11 cellular contexts compared by ENCODE assay signal in genomic region chr1:117371436-117372151, GRCh38. TPM values are rescaled to one million over a fixed set of nuclear protein-coding genes. Genes with fewer than 3 reads are reported as not detected.
DNase-seq lines count a peak whose midpoint lies in the region; ATAC-seq and TF ChIP-seq lines count a peak whose summit lies in the region.
"Had no signal": no experiment of that assay in that cellular context is flagged by ENCODE, and none has a peak within 500 bp of the region (broad histone marks: within the 10 kb centered on the region; RNA-seq: fewer than 3 reads in every experiment).

No MANE protein-coding gene starts in this region.

- no peak for ATAC-seq in body of pancreas
- no peak for ATAC-seq in naive B cell (ENCODE audit: low read depth in 2 of 2)
- no peak for ATAC-seq in HG03196 (IDR thresholded peaks at IDR 0.05; ENCODE audit: unreplicated experiment)
- no peak for ATAC-seq in GM21515 (IDR thresholded peaks at IDR 0.05; ENCODE audit: unreplicated experiment)

- POLR2A ChIA-PET in CD8-positive, alpha-beta memory T cell (lab: Charles Lee), result no interaction called here

- no peak overlapping the region for H3K9ac ChIP-seq in HUES64 (ENCODE audit: low read depth, low read length)

- WGBS in HUES64, result 77% methylated on average over 3 of the region's 4 CpGs
- 12 to 20% methylated on average over 4 of the region's 4 CpGs for WGBS in body of pancreas, 2 donors

- H3K27me3 ChIP-seq in CD8-positive, alpha-beta memory T cell (ENCODE audit: insufficient read depth, low read length, poor library complexity, severe bottlenecking), result no peaks in the 10 kb centered on the region
- peaks cover 12% of the 10 kb centered on the region for H3K27me3 ChIP-seq in HUES64 (ENCODE audit: insufficient read depth, low read length)
- H3K27me3 ChIP-seq in body of pancreas, result no peaks in the 10 kb centered on the region

- CTCF ChIA-PET in CD8-positive, alpha-beta memory T cell (lab: Charles Lee), result no interaction called here

- intact Hi-C loops in body of pancreas (cut with DNase I), result no loop called here

- no peaks in the 10 kb centered on the region for H3K36me3 ChIP-seq in CD8-positive, alpha-beta memory T cell (ENCODE audit: insufficient read depth, low read length)
- H3K36me3 ChIP-seq in HUES64 (ENCODE audit: insufficient read depth, low read length) (no peaks in the 10 kb centered on the region), body of pancreas (replicated peaks in 1 of 2; ENCODE audit: insufficient read depth in 1 of 2, low read depth in 2 of 2) (no peaks in the 10 kb centered on the region)

- H3K27ac ChIP-seq in CD8-positive, alpha-beta memory T cell (ENCODE audit: low read depth, low read length), result no peak overlapping the region
- H3K27ac ChIP-seq in HUES64 (ENCODE audit: low read depth, low read length) (no peak overlapping the region), body of pancreas (peak overlapping the region in 3 of 4 donors; percentile 21 to 99 (median 26))

- DNase-seq in CD8-positive, alpha-beta memory T cell, result no peak
- DNase-seq in body of pancreas (peak in 3 of 4 donors; percentile 27 to 70 (median 44)), naive B cell (no peak), NCI-H128 (lab: John Stamatoyannopoulos, UW; ENCODE audit: unreplicated experiment) (no peak), NCI-H524 treated with DMSO at 0.1 percent for 48 hours (lab: John Stamatoyannopoulos, UW) (no peak)
- DNase-seq: activated CD4-positive, alpha-beta T cell treated with anti-CD3 and anti-CD28 coated beads for 4 hours; stimulated activated CD4-positive, alpha-beta T cell treated with anti-CD3 and anti-CD28 coated beads, Interleukin-4, amount 100 ng/mL, for 1 hour had no signal

- H3K9me3 Mint-ChIP-seq in CD8-positive, alpha-beta memory T cell, result no peaks in the 10 kb centered on the region
- no peaks in the 10 kb centered on the region for H3K9me3 Mint-ChIP-seq in naive B cell

- no peaks in the 10 kb centered on the region for H3K27me3 Mint-ChIP-seq in CD8-positive, alpha-beta memory T cell
- H3K27me3 Mint-ChIP-seq in naive B cell, result no peaks in the 10 kb centered on the region

- peak overlapping the region in 5 of 8 donors; percentile 21 to 64 (median 22) for H3K27ac Mint-ChIP-seq in CD8-positive, alpha-beta memory T cell
- no peak overlapping the region for H3K27ac Mint-ChIP-seq in naive B cell

- peaks cover 0 to 22% (median 5%) of the 10 kb centered on the region in 3 donors for H3K36me3 Mint-ChIP-seq in CD8-positive, alpha-beta memory T cell
- H3K36me3 Mint-ChIP-seq in naive B cell, result peaks cover 0 to 5% of the 10 kb centered on the region in 2 donors

- no peak for TF ChIP-seq POLR2A in body of pancreas (IDR thresholded peaks at IDR 0.05)

- peaks cover 65 to 83% (median 76%) of the 10 kb centered on the region in 3 donors for H3K4me1 Mint-ChIP-seq in CD8-positive, alpha-beta memory T cell
- peaks cover 46 to 74% (median 70%) of the 10 kb centered on the region in 3 donors for H3K4me1 Mint-ChIP-seq in naive B cell

- peak overlapping the region; percentile 45 to 87 (median 70) for H3K4me3 Mint-ChIP-seq in CD8-positive, alpha-beta memory T cell
- H3K4me3 Mint-ChIP-seq in naive B cell, result peak overlapping the region in 6 of 8 donors; percentile 5 to 64 (median 29)

- H3K9me3 ChIP-seq in CD8-positive, alpha-beta memory T cell (ENCODE audit: low read length), result no peaks in the 10 kb centered on the region
- no peaks in the 10 kb centered on the region for H3K9me3 ChIP-seq in HUES64 (ENCODE audit: insufficient read depth, low read depth, low read length)
- H3K9me3 ChIP-seq in body of pancreas, result no peaks in the 10 kb centered on the region

- no peak for TF ChIP-seq CTCF in body of pancreas (IDR thresholded peaks at IDR 0.05)

- peaks cover 26% of the 10 kb centered on the region for H3K4me1 ChIP-seq in CD8-positive, alpha-beta memory T cell (ENCODE audit: insufficient read depth, low read length)
- peaks cover 36% of the 10 kb centered on the region for H3K4me1 ChIP-seq in HUES64 (ENCODE audit: insufficient read depth, low read length)
- H3K4me1 ChIP-seq in body of pancreas, result peaks cover 35% of the 10 kb centered on the region

- H3K4me3 ChIP-seq in CD8-positive, alpha-beta memory T cell (ENCODE audit: low read length), result no peak overlapping the region
- H3K4me3 ChIP-seq in HUES64 (ENCODE audit: low read length) (peak overlapping the region; percentile 5; the same call in 1 of the 2 replicates), body of pancreas (no peak overlapping the region)
- H3K4me3 ChIP-seq: lung had no signal

RNA-seq across cellular contexts. Expression of gene MAN1A2, which starts 4.3 kb away (rescaled TPM):
- 10 to 100 TPM; 24.0 to 26.9 TPM for total RNA-seq in CD8-positive, alpha-beta memory T cell
- 23.1 TPM for polyA plus RNA-seq in CD8-positive, alpha-beta memory T cell
- polyA plus RNA-seq in HUES64 (2013, experiment 1 of 2), result 10.3 TPM
- polyA plus RNA-seq in HUES64 (2013, experiment 2 of 2), result 13.4 TPM
- 10 to 100 TPM; 37.9 to 54.4 TPM for total RNA-seq in body of pancreas
- polyA plus RNA-seq in naive B cell (ENCODE audit: low read depth in 6 of 6), result 10 to 100 TPM in 5 of 6 donors, 1 to 10 TPM in 1; 8.3 to 26.6 (median 21.5) TPM

Comparison
In these comparisons a context has a peak if more than half of its experiments do, and no peak if none do; other contexts are left out.
1. DNase-seq: peak in body of pancreas (3 of 4); none in CD8-positive, alpha-beta memory T cell (0 of 5), naive B cell (single experiment), NCI-H128 (single experiment) and NCI-H524 treated with DMSO at 0.1 percent for 48 hours (single experiment).
2. H3K27ac ChIP-seq: peak in body of pancreas (3 of 4); none in CD8-positive, alpha-beta memory T cell (single experiment) and HUES64 (single experiment).
3. H3K27ac Mint-ChIP-seq: peak in CD8-positive, alpha-beta memory T cell (5 of 8); none in naive B cell (0 of 6).